In the genomic region with DNA sequence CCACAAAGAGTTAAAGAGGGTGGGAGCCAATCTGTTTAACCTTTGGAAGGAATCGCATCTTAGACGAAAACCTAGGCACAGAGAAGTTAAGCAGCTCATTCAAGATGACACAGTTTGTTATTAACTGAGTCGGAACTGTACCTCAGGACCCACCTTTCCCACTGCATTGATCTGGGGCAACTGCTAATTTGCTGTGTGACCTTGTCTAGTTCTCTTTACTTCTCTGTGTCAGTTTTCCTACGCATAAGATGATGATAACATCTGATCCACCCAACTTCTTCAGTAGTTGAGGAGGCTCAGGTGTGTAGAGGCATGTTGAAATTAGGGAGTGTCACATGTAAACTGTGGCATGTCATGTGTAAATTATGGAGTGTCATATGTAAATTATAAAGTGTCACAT, we compare ENCODE assay signal across 14 cellular contexts.
DNase-seq lines count a peak whose midpoint lies in the region; ATAC-seq, FAIRE-seq and TF ChIP-seq lines count a peak whose summit lies in the region.
"Had no signal": no experiment of that assay in that cellular context is flagged by ENCODE, and none has a peak within 500 bp of the region (broad histone marks: within the 10 kb centered on the region; RNA-seq: fewer than 3 reads in every experiment).

No MANE protein-coding gene starts in this region.

- H3K36me3 ChIP-seq in Caco-2 (ENCODE audit: control insufficient read depth, insufficient read depth, low read length) (no peaks in the 10 kb centered on the region), K562 (ENCODE audit: control insufficient read depth, insufficient read depth, low read length) (no peaks in the 10 kb centered on the region), muscle layer of duodenum (ENCODE audit: control insufficient read depth in 1 of 2, insufficient read depth in 2 of 2, low read length in 2 of 2) (no peaks in the 10 kb centered on the region), testis (ENCODE audit: low read depth, missing control alignments) (no peaks in the 10 kb centered on the region)

- no peaks in the 10 kb centered on the region for H3K9me1 ChIP-seq in K562 (ENCODE audit: control insufficient read depth, insufficient read depth, low read length)

- no peaks in the 10 kb centered on the region for H3K27me3 ChIP-seq in Caco-2 (replicated peaks; ENCODE audit: control insufficient read depth, insufficient read depth, low read length)
- no peaks in the 10 kb centered on the region for H3K27me3 ChIP-seq in K562 (ENCODE audit: control insufficient read depth in 2 of 2, insufficient read depth in 2 of 2, low read length in 2 of 2)
- H3K27me3 ChIP-seq in muscle layer of duodenum (ENCODE audit: low read depth, low read length): no peaks in the 10 kb centered on the region
- no peaks in the 10 kb centered on the region for H3K27me3 ChIP-seq in testis

- peaks cover 3% of the 10 kb centered on the region; the same call in 1 of the 2 replicates for H3K9me3 ChIP-seq in Caco-2
- no peaks in the 10 kb centered on the region for H3K9me3 ChIP-seq in K562 (replicated peaks; ENCODE audit: control insufficient read depth, insufficient read depth, low read depth, low read length)
- no peaks in the 10 kb centered on the region for H3K9me3 ChIP-seq in muscle layer of duodenum (ENCODE audit: control insufficient read depth in 1 of 2, low read length in 2 of 2)
- H3K9me3 ChIP-seq in testis: no peaks in the 10 kb centered on the region

- peaks cover 13% of the 10 kb centered on the region for H3K4me1 Mint-ChIP-seq in Caco-2 (ENCODE audit: low read depth, unreplicated experiment)

- POLR2A ChIA-PET in Caco-2 (lab: Charles Lee): no interaction called here
- POLR2A ChIA-PET in K562 (lab: Yijun Ruan, JAX): interaction anchor here (0.7 kb wide), 1 partner anchor 213 kb away, joined by 3 read pairs; no protein-coding TSS in a partner anchor

- no peak for FAIRE-seq in K562 (lab: Jason Lieb, UNC)

- CTCF ChIA-PET in Caco-2 (lab: Charles Lee): no interaction called here
- CTCF ChIA-PET in K562 (lab: Yijun Ruan, JAX; ENCODE audit: low intra/inter-chr PET ratio): no interaction called here

- WGBS in K562 (ENCODE audit: insufficient coverage, low coverage, missing lambda C conversion rate): 51% methylated on average over 3 of the region's 4 CpGs
- WGBS in testis, 2 donors: 79 to 83% methylated on average over 4 of the region's 4 CpGs

- H3K4me1 ChIP-seq in Caco-2: peaks cover 18% of the 10 kb centered on the region
- H3K4me1 ChIP-seq in K562 (replicated peaks in 1 of 2; ENCODE audit: control insufficient read depth in 2 of 2, insufficient read depth in 2 of 2, low read length in 2 of 2): peaks cover 0 to 2% of the 10 kb centered on the region in 2 experiments; a peak in 2 of 5 replicates
- peaks cover 22 to 36% of the 10 kb centered on the region in 2 donors for H3K4me1 ChIP-seq in muscle layer of duodenum (ENCODE audit: control insufficient read depth in 1 of 2, insufficient read depth in 2 of 2, low read length in 2 of 2)
- H3K4me1 ChIP-seq in testis: peaks cover 33% of the 10 kb centered on the region

- no peak overlapping the region for H3K9ac ChIP-seq in K562 (ENCODE audit: insufficient read depth in 1 of 2, low read depth in 2 of 2, low read length in 2 of 2)

- peak overlapping the region; percentile 86 for H3K27ac Mint-ChIP-seq in Caco-2 (ENCODE audit: unreplicated experiment)

- no peak overlapping the region for H3K4me3 ChIP-seq in Caco-2 (ENCODE audit: low read depth, low read length)
- H3K4me3 ChIP-seq in K562: no peak overlapping the region
- no peak overlapping the region for H3K4me3 ChIP-seq in muscle layer of duodenum (ENCODE audit: low read depth in 1 of 2, low read length in 2 of 2)
- no peak overlapping the region for H3K4me3 ChIP-seq in testis

- TF ChIP-seq POLR2A in K562 (conservative IDR thresholded peaks at IDR 0.05): no peak
- TF ChIP-seq POLR2A in testis (IDR thresholded peaks at IDR 0.05): no peak

- TF ChIP-seq CTCF in Caco-2 (IDR thresholded peaks at IDR 0.05; ENCODE audit: insufficient read depth in 1 of 2, low read depth in 1 of 2, low read length in 1 of 2, severe bottlenecking in 1 of 2, unreplicated experiment in 1 of 2) (no peak), K562 (IDR thresholded peaks at IDR 0.05 in 2 of 3, conservative IDR thresholded peaks at IDR 0.05 in 1 of 3; ENCODE audit: insufficient read depth in 2 of 3, low read depth in 1 of 3, low read length in 3 of 3) (no peak), testis (IDR thresholded peaks at IDR 0.05) (no peak)

- DNase-seq in Caco-2: no peak
- no peak for DNase-seq in K562 (ENCODE audit: extremely low read depth in 1 of 4, low spot score in 3 of 4)
- no peak for DNase-seq in testis
- no peak for DNase-seq in stimulated activated CD4-positive, alpha-beta T cell treated with anti-CD3 and anti-CD28 coated beads, Interleukin-2, amount 100 ng/mL, for 48 hours
- DNase-seq in AML-193 (lab: John Stamatoyannopoulos, UW): no peak
- DNase-seq: activated CD8-positive, alpha-beta memory T cell treated with anti-CD3 and anti-CD28 coated beads, Interleukin-2, amount 50 U/mL, for 48 hours; MM.1S; NCI-H2029; stimulated activated CD4-positive, alpha-beta T cell treated with anti-CD3 and anti-CD28 coated beads, Interleukin-12 subunit alpha, Interleukin-12 subunit beta, amount 100 ng/mL, for 4 hours; stimulated activated naive B cell treated with anti-CD40 and anti-IgM and Interleukin-4, amounts not matched to agents 10 μg/mL and 1 μg/mL and 100 μg/mL, for 72 hours; T-helper 9 cell had no signal

- H4K20me1 ChIP-seq in K562 (replicated peaks; ENCODE audit: control insufficient read depth, insufficient read depth, low read length): no peaks in the 10 kb centered on the region

- in situ Hi-C loops in K562 (cut with MboI): no loop called here

- TF ChIP-seq RAD21 in K562 (CRISPR knock-in tag; conservative IDR thresholded peaks at IDR 0.05 in 1 of 2, IDR thresholded peaks at IDR 0.05 in 1 of 2): no peak

- H3K79me2 ChIP-seq in K562 (ENCODE audit: control insufficient read depth, insufficient read depth, low read length): no peaks in the 10 kb centered on the region

- H2AFZ ChIP-seq in K562 (ENCODE audit: low read depth, low read length): no peak overlapping the region

- H3K4me3 Mint-ChIP-seq in Caco-2 (ENCODE audit: unreplicated experiment): no peak overlapping the region

- H3K27me3 Mint-ChIP-seq in Caco-2 (ENCODE audit: insufficient read depth, unreplicated experiment): no peaks in the 10 kb centered on the region
- H3K27me3 Mint-ChIP-seq: stimulated activated naive B cell treated with anti-CD40 and anti-IgM and Interleukin-4, amounts not matched to agents 10 μg/mL and 1 μg/mL and 100 μg/mL, for 72 hours had no signal

- peaks cover 5% of the 10 kb centered on the region for H3K36me3 Mint-ChIP-seq in Caco-2 (ENCODE audit: insufficient read depth, unreplicated experiment)

- no peak overlapping the region for H3K27ac ChIP-seq in K562 (ENCODE audit: extremely low read depth, low read depth, low read length)
- H3K27ac ChIP-seq in muscle layer of duodenum (ENCODE audit: low read length): peak overlapping the region; percentile 80
- peak overlapping the region; percentile 45 to 84 for H3K27ac ChIP-seq in testis

- ATAC-seq in K562 (no peak), HG03457 (IDR thresholded peaks at IDR 0.05; ENCODE audit: unreplicated experiment) (no peak), GM21528 (IDR thresholded peaks at IDR 0.05; ENCODE audit: low FRiP score, unreplicated experiment) (no peak)
- ATAC-seq: stimulated activated naive B cell treated with anti-CD40 and anti-IgM and Interleukin-4, amounts not matched to agents 10 μg/mL and 1 μg/mL and 100 μg/mL, for 72 hours had no signal

- peaks cover 9% of the 10 kb centered on the region for H3K9me3 Mint-ChIP-seq in Caco-2 (ENCODE audit: unreplicated experiment)

- H3K4me2 ChIP-seq in K562 (ENCODE audit: insufficient read depth, low read length): no peak overlapping the region

- intact Hi-C loops in Caco-2 (cut with micrococcal nuclease; ENCODE audit: unreplicated experiment) (no loop called here), K562 (cut with micrococcal nuclease) (no loop called here), testis (cut with DNase I; ENCODE audit: low total_unique reads) (no loop called here)

- TF ChIP-seq EP300 in K562 (IDR thresholded peaks at IDR 0.05; ENCODE audit: low read length): no peak

- BruUV-seq in Caco-2 (replicated peaks; lab: Mats Ljungman, UMichigan) (no TSS peak), K562 (replicated peaks; lab: Mats Ljungman, UMichigan) (no TSS peak)

TF ChIP-seq in K562, 482 proteins besides CTCF, POLR2A, EP300 and RAD21:
- TF ChIP-seq BCOR (IDR thresholded peaks at IDR 0.05): 0 out of 2 replicates have a peak, but pooled peaks have one; percentile 32
- TF ChIP-seq KDM1A (IDR thresholded peaks at IDR 0.05): 0 out of 4 replicates have a peak, but pooled peaks of 1 of the 2 experiments have one; percentile 13
- TF ChIP-seq ZFP36 (IDR thresholded peaks at IDR 0.05; ENCODE audit: low read depth, low read length, partially characterized antibody): peak; percentile 4
- TF ChIP-seq, protein P1, sequence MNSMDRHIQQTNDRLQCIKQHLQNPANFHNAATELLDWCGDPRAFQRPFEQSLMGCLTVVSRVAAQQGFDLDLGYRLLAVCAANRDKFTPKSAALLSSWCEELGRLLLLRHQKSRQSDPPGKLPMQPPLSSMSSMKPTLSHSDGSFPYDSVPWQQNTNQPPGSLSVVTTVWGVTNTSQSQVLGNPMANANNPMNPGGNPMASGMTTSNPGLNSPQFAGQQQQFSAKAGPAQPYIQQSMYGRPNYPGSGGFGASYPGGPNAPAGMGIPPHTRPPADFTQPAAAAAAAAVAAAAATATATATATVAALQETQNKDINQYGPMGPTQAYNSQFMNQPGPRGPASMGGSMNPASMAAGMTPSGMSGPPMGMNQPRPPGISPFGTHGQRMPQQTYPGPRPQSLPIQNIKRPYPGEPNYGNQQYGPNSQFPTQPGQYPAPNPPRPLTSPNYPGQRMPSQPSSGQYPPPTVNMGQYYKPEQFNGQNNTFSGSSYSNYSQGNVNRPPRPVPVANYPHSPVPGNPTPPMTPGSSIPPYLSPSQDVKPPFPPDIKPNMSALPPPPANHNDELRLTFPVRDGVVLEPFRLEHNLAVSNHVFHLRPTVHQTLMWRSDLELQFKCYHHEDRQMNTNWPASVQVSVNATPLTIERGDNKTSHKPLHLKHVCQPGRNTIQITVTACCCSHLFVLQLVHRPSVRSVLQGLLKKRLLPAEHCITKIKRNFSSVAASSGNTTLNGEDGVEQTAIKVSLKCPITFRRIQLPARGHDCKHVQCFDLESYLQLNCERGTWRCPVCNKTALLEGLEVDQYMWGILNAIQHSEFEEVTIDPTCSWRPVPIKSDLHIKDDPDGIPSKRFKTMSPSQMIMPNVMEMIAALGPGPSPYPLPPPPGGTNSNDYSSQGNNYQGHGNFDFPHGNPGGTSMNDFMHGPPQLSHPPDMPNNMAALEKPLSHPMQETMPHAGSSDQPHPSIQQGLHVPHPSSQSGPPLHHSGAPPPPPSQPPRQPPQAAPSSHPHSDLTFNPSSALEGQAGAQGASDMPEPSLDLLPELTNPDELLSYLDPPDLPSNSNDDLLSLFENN (IDR thresholded peaks at IDR 0.05; ENCODE audit: low read depth in 2 of 2, low read length in 2 of 2): no peak
